In genomic region chr15:39438795-39439577, GRCh38 we compare ENCODE assay signal across 13 cellular contexts.
DNase-seq lines count a peak whose midpoint lies in the region; ATAC-seq and TF ChIP-seq lines count a peak whose summit lies in the region.
"Had no signal": no experiment of that assay in that cellular context is flagged by ENCODE, and none has a peak within 500 bp of the region (broad histone marks: within the 10 kb centered on the region; RNA-seq: fewer than 3 reads in every experiment).

No MANE protein-coding gene starts in this region.

- ATAC-seq in stimulated activated naive CD8-positive, alpha-beta T cell treated with anti-CD3 and anti-CD28 coated beads, Interleukin-15, Interleukin-2, amounts not matched to agents 100 U/mL and 50 U/mL, for 24 hours: no peak
- ATAC-seq in GM21825 (IDR thresholded peaks at IDR 0.05; ENCODE audit: unreplicated experiment): no peak
- no peak for ATAC-seq in activated T-cell treated with anti-CD3 and anti-CD28 coated beads, Interleukin-2, amount 50 U/mL, for 72 hours (replicated peaks in 1 of 2)

- WGBS in adrenal gland, 4 donors: 69 to 74% (median 70%) methylated on average over 5 to 9 of the region's 9 CpGs

- no peaks in the 10 kb centered on the region for H3K9me3 Mint-ChIP-seq in stimulated activated naive CD8-positive, alpha-beta T cell treated with anti-CD3 and anti-CD28 coated beads, Interleukin-15, Interleukin-2, amounts not matched to agents 100 ng/mL and 50 ng/mL, for 24 hours
- H3K9me3 Mint-ChIP-seq in activated T-cell treated with anti-CD3 and anti-CD28 coated beads, Interleukin-2, amount 50 U/mL, for 72 hours: no peaks in the 10 kb centered on the region

- intact Hi-C loops in adrenal gland (cut with DNase I): no loop called here

- H3K27ac ChIP-seq in adrenal gland: peak overlapping the region in 3 of 5 donors; percentile 24 to 42 (median 32)
- H3K27ac ChIP-seq: vagina had no signal

- TF ChIP-seq POLR2A in adrenal gland (IDR thresholded peaks at IDR 0.05): no peak

- H3K27me3 ChIP-seq in adrenal gland (peaks cover 3% of the 10 kb centered on the region), H7 (ENCODE audit: control insufficient read depth, insufficient read depth, low read length) (no peaks in the 10 kb centered on the region)
- H3K27me3 ChIP-seq: vagina had no signal

- DNase-seq in stimulated activated naive CD8-positive, alpha-beta T cell treated with anti-CD3 and anti-CD28 coated beads, Interleukin-15, Interleukin-2, amounts not matched to agents 100 U/mL and 50 U/mL, for 24 hours: no peak
- peak in 1 of 7 donors; percentile 34 for DNase-seq in adrenal gland
- peak; percentile 19 for DNase-seq in kidney tubule cell (ENCODE audit: low spot score)
- DNase-seq in H7: no peak
- no peak for DNase-seq in activated T-cell treated with anti-CD3 and anti-CD28 coated beads, Interleukin-2, amount 50 U/mL, for 72 hours
- DNase-seq in globus pallidus (ENCODE audit: low spot score): no peak
- DNase-seq: activated CD4-positive, alpha-beta T cell treated with anti-CD3 and anti-CD28 coated beads for 1 hour; cerebellar nuclear complex; nucleus accumbens; stimulated activated CD4-positive, alpha-beta T cell treated with anti-CD3 and anti-CD28 coated beads, Interleukin-12 subunit alpha, Interleukin-12 subunit beta, amount 100 ng/mL, for 4 hours had no signal

- no peaks in the 10 kb centered on the region for H3K36me3 Mint-ChIP-seq in stimulated activated naive CD8-positive, alpha-beta T cell treated with anti-CD3 and anti-CD28 coated beads, Interleukin-15, Interleukin-2, amounts not matched to agents 100 ng/mL and 50 ng/mL, for 24 hours (ENCODE audit: low read depth)
- H3K36me3 Mint-ChIP-seq in activated T-cell treated with anti-CD3 and anti-CD28 coated beads, Interleukin-2, amount 50 U/mL, for 72 hours (ENCODE audit: insufficient read depth in 2 of 2): no peaks in the 10 kb centered on the region

- peak overlapping the region; percentile 38 for H3K27ac Mint-ChIP-seq in stimulated activated naive CD8-positive, alpha-beta T cell treated with anti-CD3 and anti-CD28 coated beads, Interleukin-15, Interleukin-2, amounts not matched to agents 100 ng/mL and 50 ng/mL, for 24 hours
- H3K27ac Mint-ChIP-seq in activated T-cell treated with anti-CD3 and anti-CD28 coated beads, Interleukin-2, amount 50 U/mL, for 72 hours: no peak overlapping the region

- TF ChIP-seq CTCF in adrenal gland (IDR thresholded peaks at IDR 0.05): no peak

- H3K4me3 ChIP-seq in adrenal gland: no peak overlapping the region
- H3K4me3 ChIP-seq in H7 (ENCODE audit: insufficient read depth, low read depth, low read length): no peak overlapping the region
- H3K4me3 ChIP-seq: vagina had no signal

- peaks cover 51% of the 10 kb centered on the region for H3K27me3 Mint-ChIP-seq in stimulated activated naive CD8-positive, alpha-beta T cell treated with anti-CD3 and anti-CD28 coated beads, Interleukin-15, Interleukin-2, amounts not matched to agents 100 ng/mL and 50 ng/mL, for 24 hours
- H3K27me3 Mint-ChIP-seq in activated T-cell treated with anti-CD3 and anti-CD28 coated beads, Interleukin-2, amount 50 U/mL, for 72 hours (ENCODE audit: low read depth): peaks cover 24% of the 10 kb centered on the region

- peaks cover 10% of the 10 kb centered on the region for H3K4me1 Mint-ChIP-seq in stimulated activated naive CD8-positive, alpha-beta T cell treated with anti-CD3 and anti-CD28 coated beads, Interleukin-15, Interleukin-2, amounts not matched to agents 100 ng/mL and 50 ng/mL, for 24 hours (ENCODE audit: low read depth)
- H3K4me1 Mint-ChIP-seq in activated T-cell treated with anti-CD3 and anti-CD28 coated beads, Interleukin-2, amount 50 U/mL, for 72 hours (ENCODE audit: low read depth): peaks cover 8% of the 10 kb centered on the region

- H3K9me3 ChIP-seq in adrenal gland (replicated peaks in 1 of 3): no peaks in the 10 kb centered on the region
- H3K9me3 ChIP-seq: vagina had no signal

- H3K4me1 ChIP-seq in adrenal gland (replicated peaks in 1 of 2): peaks cover 0 to 13% of the 10 kb centered on the region in 2 donors

- no peak overlapping the region for H3K4me3 Mint-ChIP-seq in stimulated activated naive CD8-positive, alpha-beta T cell treated with anti-CD3 and anti-CD28 coated beads, Interleukin-15, Interleukin-2, amounts not matched to agents 100 ng/mL and 50 ng/mL, for 24 hours
- H3K4me3 Mint-ChIP-seq in activated T-cell treated with anti-CD3 and anti-CD28 coated beads, Interleukin-2, amount 50 U/mL, for 72 hours: no peak overlapping the region

- no peaks in the 10 kb centered on the region for H3K36me3 ChIP-seq in adrenal gland (replicated peaks in 1 of 2)
- H3K36me3 ChIP-seq in H7 (replicated peaks; ENCODE audit: control insufficient read depth, insufficient read depth, low read length): no peaks in the 10 kb centered on the region
- H3K36me3 ChIP-seq: vagina had no signal
